Comparison of ENCODE assay signal across 1 cellular context in genomic region chr3:105868745-105869530, GRCh38.
TF ChIP-seq lines count a peak whose summit lies in the region.

TSS of gene CBLB (minus strand) at chr3:105869012. CDS start at chr3:105867577, 1,435 bp downstream.

TF ChIP-seq in H1, 55 proteins besides CTCF, POLR2A, EP300 and RAD21:
- TF ChIP-seq ATF2 (IDR thresholded peaks at IDR 0.05; ENCODE audit: low read length) (no peak), JUN (IDR thresholded peaks at IDR 0.05; ENCODE audit: low read depth, low read length) (no peak), HDAC2 (IDR thresholded peaks at IDR 0.05; ENCODE audit: borderline replicate concordance in 1 of 2, low read depth in 2 of 2, low read length in 2 of 2) (peak; percentile 84 to 92; a peak in 1 of 4 replicates), SUZ12 (IDR thresholded peaks at IDR 0.05; ENCODE audit: low read length) (no peak), CHD2 (IDR thresholded peaks at IDR 0.05; ENCODE audit: low read length) (peak; percentile 66; the same call in 1 of the 2 replicates), TEAD4 (IDR thresholded peaks at IDR 0.05; ENCODE audit: low read depth, low read length) (no peak), SIX5 (IDR thresholded peaks at IDR 0.05; ENCODE audit: low read depth, low read length) (no peak), EGR1 (IDR thresholded peaks at IDR 0.05; ENCODE audit: borderline replicate concordance, low read depth, low read length) (no peak), SRF (IDR thresholded peaks at IDR 0.05; ENCODE audit: low read depth, low read length) (no peak), MAFK (IDR thresholded peaks at IDR 0.05; ENCODE audit: low read depth, low read length) (no peak), RNF2 (IDR thresholded peaks at IDR 0.05; ENCODE audit: borderline replicate concordance, low read depth, low read length, missing control alignments, poor library complexity, severe bottlenecking) (no peak), CBX5 (IDR thresholded peaks at IDR 0.05; ENCODE audit: low read depth, low read length) (no peak), FOSL1 (IDR thresholded peaks at IDR 0.05; ENCODE audit: insufficient read depth, low read depth, low read length) (no peak), YY1 (IDR thresholded peaks at IDR 0.05; ENCODE audit: low read depth, low read length) (no peak), TAF7 (optimal IDR thresholded peaks at IDR 0.05; ENCODE audit: borderline replicate concordance, low read depth, low read length) (peak; percentile 12), GABPA (IDR thresholded peaks at IDR 0.05; ENCODE audit: borderline replicate concordance, insufficient read depth, low read length) (no peak), SIRT6 (IDR thresholded peaks at IDR 0.05; ENCODE audit: low read length) (no peak), SP1 (IDR thresholded peaks at IDR 0.05; ENCODE audit: low read depth, low read length) (peak; percentile 72; the same call in 1 of the 2 replicates), USF2 (IDR thresholded peaks at IDR 0.05; ENCODE audit: low read length) (no peak), SIN3A (conservative IDR thresholded peaks at IDR 0.05 in 1 of 2, IDR thresholded peaks at IDR 0.05 in 1 of 2; ENCODE audit: low read depth in 1 of 2, low read length in 2 of 2) (peak; percentile 51 to 65; a peak in 2 of 4 replicates), TCF12 (IDR thresholded peaks at IDR 0.05; ENCODE audit: low read depth, low read length) (no peak), CBX8 (IDR thresholded peaks at IDR 0.05; ENCODE audit: borderline replicate concordance, low read depth, low read length) (no peak), RFX5 (IDR thresholded peaks at IDR 0.05; ENCODE audit: borderline replicate concordance, low read depth, low read length) (no peak), E2F6 (IDR thresholded peaks at IDR 0.05) (no peak), JUND (IDR thresholded peaks at IDR 0.05; ENCODE audit: low read length) (no peak), MAX (IDR thresholded peaks at IDR 0.05) (peak; percentile 52; the same call in 1 of the 2 replicates), BCL11A (IDR thresholded peaks at IDR 0.05; ENCODE audit: low read depth in 2 of 2, low read length in 2 of 2) (no peak), KDM1A (IDR thresholded peaks at IDR 0.05; ENCODE audit: borderline replicate concordance, low read length) (no peak), HDAC6 (IDR thresholded peaks at IDR 0.05; ENCODE audit: low read depth, low read length) (no peak), CHD1 (IDR thresholded peaks at IDR 0.05; ENCODE audit: low read depth, low read length) (no peak), EZH2 (IDR thresholded peaks at IDR 0.05; ENCODE audit: low read depth, low read length, severe bottlenecking) (no peak), CHD7 (IDR thresholded peaks at IDR 0.05; ENCODE audit: insufficient replicate concordance, low read length) (no peak), BRCA1 (IDR thresholded peaks at IDR 0.05; ENCODE audit: low read depth, low read length) (no peak), KDM5A (IDR thresholded peaks at IDR 0.05; ENCODE audit: low read length) (no peak), SAP30 (IDR thresholded peaks at IDR 0.05; ENCODE audit: insufficient read depth, insufficient replicate concordance, low read length) (no peak), KDM4A (IDR thresholded peaks at IDR 0.05; ENCODE audit: low read depth, low read length, severe bottlenecking) (peak; percentile 94), ATF3 (IDR thresholded peaks at IDR 0.05; ENCODE audit: insufficient read depth, low read depth, low read length) (no peak), RXRA (IDR thresholded peaks at IDR 0.05; ENCODE audit: insufficient read depth, low read depth, low read length) (no peak), POU5F1 (IDR thresholded peaks at IDR 0.05; ENCODE audit: low read depth, low read length) (no peak), ZNF274 (IDR thresholded peaks at IDR 0.05; ENCODE audit: borderline replicate concordance, extremely low read depth, low read length) (no peak), RBBP5 (IDR thresholded peaks at IDR 0.05; ENCODE audit: borderline replicate concordance, low read depth, low read length) (no peak), SP2 (IDR thresholded peaks at IDR 0.05; ENCODE audit: low read length) (peak; percentile 45), NRF1 (IDR thresholded peaks at IDR 0.05; ENCODE audit: low read depth, low read length) (no peak), SP4 (IDR thresholded peaks at IDR 0.05; ENCODE audit: low read length) (no peak), CREB1 (IDR thresholded peaks at IDR 0.05) (no peak), BACH1 (IDR thresholded peaks at IDR 0.05; ENCODE audit: low read length) (peak; percentile 74), POLR2AphosphoS5 (IDR thresholded peaks at IDR 0.05; ENCODE audit: low read depth, low read length) (peak; percentile 67), PHF8 (conservative IDR thresholded peaks at IDR 0.05; ENCODE audit: low read depth, low read length) (peak; percentile 71), NANOG (IDR thresholded peaks at IDR 0.05; ENCODE audit: insufficient read depth, low read depth, low read length, poor library complexity, severe bottlenecking) (no peak), GTF2F1 (IDR thresholded peaks at IDR 0.05; ENCODE audit: borderline replicate concordance, low read depth, low read length) (no peak), TBP (IDR thresholded peaks at IDR 0.05; ENCODE audit: low read depth, low read length) (peak; percentile 36), TAF1 (IDR thresholded peaks at IDR 0.05; ENCODE audit: low read depth, low read length) (peak; percentile 58), CEBPB (IDR thresholded peaks at IDR 0.05; ENCODE audit: low read depth, low read length) (no peak), ASH2L (IDR thresholded peaks at IDR 0.05; ENCODE audit: low read length) (peak; percentile 79), CTBP2 (IDR thresholded peaks at IDR 0.05; ENCODE audit: borderline replicate concordance, insufficient read depth, insufficient read length, low read length) (no peak)
